In the genomic region with DNA sequence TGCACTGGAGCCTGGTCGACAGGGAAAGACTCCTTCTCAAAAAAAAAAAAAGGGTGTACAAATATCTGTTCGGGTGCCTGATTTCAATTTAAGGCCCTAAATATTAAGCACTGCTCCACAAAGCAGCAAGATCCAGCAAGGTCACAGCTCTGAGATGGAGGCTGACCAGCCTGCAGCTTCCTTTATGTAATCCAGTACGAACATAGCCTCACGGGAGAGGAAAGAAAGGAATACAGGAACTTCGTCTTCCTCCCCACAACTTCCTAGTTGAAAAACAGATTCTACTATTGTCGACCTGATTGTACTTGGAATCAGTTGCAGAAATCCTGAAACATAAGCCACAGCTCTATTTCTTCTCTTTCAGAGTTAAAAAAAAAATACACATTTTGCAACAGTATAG, we compare ENCODE assay signal across 27 cellular contexts. TPM values are rescaled to one million over a fixed set of nuclear protein-coding genes. Genes with fewer than 3 reads are reported as not detected.
DNase-seq lines count a peak whose midpoint lies in the region; ATAC-seq, FAIRE-seq and TF ChIP-seq lines count a peak whose summit lies in the region.
"Had no signal": no experiment of that assay in that cellular context is flagged by ENCODE, and none has a peak within 500 bp of the region (broad histone marks: within the 10 kb centered on the region; RNA-seq: fewer than 3 reads in every experiment).

No MANE protein-coding gene starts in this region.

- ATAC-seq in activated B cell treated with CpG ODN at 0.5 μM for 24 hours (ENCODE audit: low read depth) (no peak), HG03108 (IDR thresholded peaks at IDR 0.05; ENCODE audit: unreplicated experiment) (no peak)
- ATAC-seq: naive thymus-derived CD8-positive, alpha-beta T cell had no signal

- H3K4me1 ChIP-seq in BLaER1: peaks cover 49% of the 10 kb centered on the region

- no peak for TF ChIP-seq CTCF in activated B cell treated with CpG ODN at 0.5 μM for 24 hours (IDR thresholded peaks at IDR 0.05)
- TF ChIP-seq CTCF in coronary artery (IDR thresholded peaks at IDR 0.05): no peak

- intact Hi-C loops in activated B cell treated with CpG ODN at 0.5 μM for 24 hours (cut with micrococcal nuclease): loop anchor here (10.0 kb wide), 1 partner anchor 1795 kb away; a partner anchor contains a TSS

- H3K27ac ChIP-seq in BLaER1 (no peak overlapping the region; the same call in 1 of the 2 replicates), coronary artery (peak overlapping the region in 1 of 2 donors; percentile 35)

- H3K9ac ChIP-seq in BLaER1: no peak overlapping the region

- H4K20me1 ChIP-seq in BLaER1: no peaks in the 10 kb centered on the region

- peak overlapping the region; percentile 93 for H3K27ac Mint-ChIP-seq in activated B cell treated with CpG ODN at 0.5 μM for 24 hours
- H3K27ac Mint-ChIP-seq: activated CD4-positive, alpha-beta memory T cell treated with anti-CD3 and anti-CD28 coated beads for 36 hours; activated naive CD4-positive, alpha-beta T cell treated with anti-CD3 and anti-CD28 coated beads, Interleukin-2, amount 50 U/mL, for 24 hours; activated T-helper 2 cell treated with anti-CD3 and anti-CD28 coated beads, Interferon-gamma antibody, Interleukin-2, Interleukin-4, amounts not matched to agents 10 μg/mL and 5 μg/mL and 100 μg/mL, durations not matched to agents 14 hours and 24 hours and 36 hours; CD8-positive, alpha-beta memory T cell; HFFc6; T-helper 1 cell treated with Interleukin-12 subunit alpha and Interleukin-12 subunit beta and Interleukin-4 antibody, amounts not matched to agents 30 μg/mL and 1 μg/mL, for 36 hours had no signal

- TF ChIP-seq POLR2A in GM12891 (IDR thresholded peaks at IDR 0.05; ENCODE audit: low read depth, low read length): no peak

- no peaks in the 10 kb centered on the region for H3K27me3 Mint-ChIP-seq in activated B cell treated with CpG ODN at 0.5 μM for 24 hours

- H3K9me3 ChIP-seq in BLaER1: no peaks in the 10 kb centered on the region
- H3K9me3 ChIP-seq: heart left ventricle had no signal

- H3K27me3 ChIP-seq in BLaER1: no peaks in the 10 kb centered on the region
- H3K27me3 ChIP-seq: heart left ventricle had no signal

- peak overlapping the region; percentile 44 for H3K4me3 Mint-ChIP-seq in activated B cell treated with CpG ODN at 0.5 μM for 24 hours
- H3K4me3 Mint-ChIP-seq: activated CD4-positive, alpha-beta memory T cell treated with anti-CD3 and anti-CD28 coated beads for 36 hours; activated naive CD4-positive, alpha-beta T cell treated with anti-CD3 and anti-CD28 coated beads, Interleukin-2, amount 50 U/mL, for 24 hours; CD8-positive, alpha-beta memory T cell; HFFc6; T-helper 1 cell treated with Interleukin-12 subunit alpha and Interleukin-12 subunit beta and Interleukin-4 antibody, amounts not matched to agents 30 μg/mL and 1 μg/mL, for 36 hours had no signal

- peaks cover 2% of the 10 kb centered on the region for H3K9me3 Mint-ChIP-seq in activated B cell treated with CpG ODN at 0.5 μM for 24 hours
- H3K9me3 Mint-ChIP-seq: activated CD4-positive, alpha-beta memory T cell treated with anti-CD3 and anti-CD28 coated beads for 36 hours; activated T-helper 2 cell treated with anti-CD3 and anti-CD28 coated beads, Interferon-gamma antibody, Interleukin-2, Interleukin-4, amounts not matched to agents 10 μg/mL and 5 μg/mL and 100 μg/mL, durations not matched to agents 14 hours and 24 hours and 36 hours; HFFc6; T-helper 1 cell treated with Interleukin-12 subunit alpha and Interleukin-12 subunit beta and Interleukin-4 antibody, amounts not matched to agents 30 μg/mL and 1 μg/mL, for 36 hours had no signal

- POLR2A ChIA-PET in activated B cell treated with CpG ODN at 0.5 μM for 24 hours (lab: Charles Lee): interaction anchor here (0.7 to 1.9 kb wide), 8 partner anchors 9 to 320 kb away, joined by 3 to 21 read pairs (median 6); a partner anchor contains a TSS

- H3K4me2 ChIP-seq in BLaER1: peak overlapping the region; percentile 48

- peak; percentile 71 for FAIRE-seq in GM12891 (lab: Jason Lieb, UNC)
- FAIRE-seq: small intestine had no signal

- no peak overlapping the region for H3K4me3 ChIP-seq in BLaER1
- no peak overlapping the region for H3K4me3 ChIP-seq in coronary artery
- H3K4me3 ChIP-seq: heart left ventricle had no signal

- no peaks in the 10 kb centered on the region for H3K36me3 Mint-ChIP-seq in activated B cell treated with CpG ODN at 0.5 μM for 24 hours (ENCODE audit: low read depth)
- H3K36me3 Mint-ChIP-seq: activated CD4-positive, alpha-beta memory T cell treated with anti-CD3 and anti-CD28 coated beads for 36 hours; activated naive CD4-positive, alpha-beta T cell treated with anti-CD3 and anti-CD28 coated beads, Interleukin-2, amount 50 U/mL, for 24 hours; CD8-positive, alpha-beta memory T cell had no signal

- H3K4me1 Mint-ChIP-seq in activated B cell treated with CpG ODN at 0.5 μM for 24 hours: peaks cover 72% of the 10 kb centered on the region
- H3K4me1 Mint-ChIP-seq: activated naive CD4-positive, alpha-beta T cell treated with anti-CD3 and anti-CD28 coated beads, Interleukin-2, amount 50 U/mL, for 24 hours; CD8-positive, alpha-beta memory T cell had no signal

- DNase-seq in GM12891 (ENCODE audit: insufficient read length, low spot score) (no peak), activated B cell treated with CpG ODN at 0.5 μM for 24 hours (no peak), pons (ENCODE audit: low spot score) (peak; percentile 56), coronary artery (ENCODE audit: low spot score) (no peak), epidermal melanocyte (ENCODE audit: insufficient read length, low spot score) (no peak)
- DNase-seq: activated CD4-positive, alpha-beta memory T cell treated with anti-CD3 and anti-CD28 coated beads for 36 hours; activated CD4-positive, CD25-positive, alpha-beta regulatory T cell treated with anti-CD3 and anti-CD28 coated beads, Interleukin-2, amount 50 U/mL, for 72 hours; activated CD8-positive, alpha-beta memory T cell treated with anti-CD3 and anti-CD28 coated beads, Interleukin-2, amount 50 U/mL, for 4 hours; CD8-positive, alpha-beta memory T cell; effector CD8-positive, alpha-beta T cell; foreskin fibroblast; GOT3; heart left ventricle; HFFc6; naive thymus-derived CD8-positive, alpha-beta T cell; NCI-H2081; NCI-H2227 treated with DMSO at 0.1 percent for 48 hours; NCI-H526 treated with DMSO at 0.1 percent for 48 hours; occipital lobe; small intestine; stimulated activated CD4-positive, alpha-beta T cell treated with anti-CD3 and anti-CD28 coated beads, Interleukin-1b, Interleukin-23, amount 100 ng/mL, for 48 hours; trophoblast cell had no signal

- CTCF ChIA-PET in activated B cell treated with CpG ODN at 0.5 μM for 24 hours (lab: Charles Lee): interaction anchor here (1.6 kb wide), 1 partner anchor 53 kb away, joined by 4 read pairs; no protein-coding TSS in a partner anchor

- H3K36me3 ChIP-seq in BLaER1: no peaks in the 10 kb centered on the region
- H3K36me3 ChIP-seq: heart left ventricle had no signal

TF ChIP-seq in GM12891, 5 proteins besides CTCF, POLR2A, EP300 and RAD21:
- no peak for TF ChIP-seq PAX5 (IDR thresholded peaks at IDR 0.05; ENCODE audit: insufficient read depth, low read length, severe bottlenecking)
- no peak for TF ChIP-seq SPI1 (IDR thresholded peaks at IDR 0.05; ENCODE audit: low read depth, low read length)
- TF ChIP-seq POLR2AphosphoS5 (IDR thresholded peaks at IDR 0.05; ENCODE audit: low read depth, low read length): no peak
- TF ChIP-seq POU2F2 (IDR thresholded peaks at IDR 0.05; ENCODE audit: low read depth, low read length): no peak
- TF ChIP-seq TAF1 (IDR thresholded peaks at IDR 0.05; ENCODE audit: low read depth, low read length): no peak
TF ChIP-seq in GM12891: peak in this region for 0.

RNA-seq across cellular contexts. Expression of a gene that starts 53.5 kb away (rescaled TPM):
- 3.1 TPM for polyA plus RNA-seq in GM12891 (2012; ENCODE audit: low read depth, missing spikeins)
- 37.9 and 46.0 TPM in 2 replicates for total RNA-seq in activated B cell treated with CpG ODN at 0.5 μM for 24 hours
- polyA plus RNA-seq: CD8-positive, alpha-beta memory T cell had no signal
